Comparison of ENCODE assay signal across 15 cellular contexts in the genomic region with DNA sequence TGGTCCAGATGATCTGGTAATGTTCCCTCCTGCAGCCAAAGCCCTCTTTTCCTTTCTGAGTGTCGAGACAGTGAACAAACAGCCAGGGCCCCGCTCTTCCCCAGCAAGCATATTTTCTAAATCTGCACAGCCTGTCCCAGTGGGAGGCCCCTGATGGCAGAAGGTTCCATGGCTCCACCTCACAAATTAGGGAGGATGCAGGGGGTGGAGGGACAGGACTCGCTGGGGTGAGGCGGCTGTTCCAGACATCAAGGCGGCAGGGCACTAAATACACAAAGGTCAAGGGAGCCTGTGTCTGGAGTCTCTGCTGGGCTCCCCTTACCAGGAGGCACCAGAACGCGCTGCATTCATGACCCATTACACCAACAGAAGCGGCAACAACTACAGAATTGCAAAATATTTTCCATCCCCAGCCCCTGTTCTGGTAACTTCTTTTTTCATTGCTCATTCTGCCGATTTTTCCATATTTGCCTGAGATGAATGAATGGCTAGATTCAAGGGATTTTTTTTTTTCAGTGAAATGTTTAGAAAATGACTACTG. TPM values are rescaled to one million over a fixed set of nuclear protein-coding genes. Genes with fewer than 3 reads are reported as not detected.
DNase-seq lines count a peak whose midpoint lies in the region; ATAC-seq and TF ChIP-seq lines count a peak whose summit lies in the region.
"Had no signal": no experiment of that assay in that cellular context is flagged by ENCODE, and none has a peak within 500 bp of the region (broad histone marks: within the 10 kb centered on the region; RNA-seq: fewer than 3 reads in every experiment).

No MANE protein-coding gene starts in this region.

- H3K36me3 ChIP-seq in esophagus squamous epithelium (no peaks in the 10 kb centered on the region), aorta (ENCODE audit: control insufficient read depth in 1 of 2, insufficient read depth in 2 of 2, low read length in 1 of 2) (no peaks in the 10 kb centered on the region)

- no peak for TF ChIP-seq POLR2A in esophagus squamous epithelium (IDR thresholded peaks at IDR 0.05)

- peak overlapping the region in 3 of 4 donors; percentile 36 to 47 (median 41) for H3K27ac ChIP-seq in esophagus squamous epithelium
- peak overlapping the region in 1 of 2 donors; percentile 47 for H3K27ac ChIP-seq in aorta (ENCODE audit: low read depth in 1 of 2, low read length in 2 of 2)

- H3K4me3 Mint-ChIP-seq in neural crest cell, result peak overlapping the region; percentile 13
- H3K4me3 Mint-ChIP-seq in activated naive CD4-positive, alpha-beta T cell treated with anti-CD3 and anti-CD28 coated beads for 36 hours, result no peak overlapping the region
- H3K4me3 Mint-ChIP-seq: activated CD4-positive, alpha-beta T cell treated with anti-CD3 and anti-CD28 coated beads, Interleukin-2, amount 10 ng/mL, durations not matched to agents 7 days and 5 days; HFFc6 had no signal

- peak; percentile 67 for DNase-seq in NCI-H82 (lab: John Stamatoyannopoulos, UW)
- no peak for DNase-seq in NCI-H82 treated with DMSO at 0.1 percent for 48 hours (lab: John Stamatoyannopoulos, UW; ENCODE audit: unreplicated experiment)
- no peak for DNase-seq in esophagus squamous epithelium (lab: John Stamatoyannopoulos, UW)
- no peak for DNase-seq in neural crest cell (ENCODE audit: low read depth, low spot score)
- no peak for DNase-seq in aorta
- DNase-seq in SKM-1 (lab: John Stamatoyannopoulos, UW; ENCODE audit: unreplicated experiment), result no peak
- no peak for DNase-seq in activated naive CD4-positive, alpha-beta T cell treated with anti-CD3 and anti-CD28 coated beads for 36 hours
- DNase-seq: activated CD4-positive, alpha-beta T cell treated with anti-CD3 and anti-CD28 coated beads, Interleukin-2, amount 10 ng/mL, durations not matched to agents 7 days and 5 days; HFFc6; stimulated activated CD4-positive, alpha-beta T cell treated with anti-CD3 and anti-CD28 coated beads, Interleukin-15, amount 100 ng/mL, for 24 hours; stimulated activated naive CD8-positive, alpha-beta T cell treated with anti-CD3 and anti-CD28 coated beads, Interleukin-15, Interleukin-2, amounts not matched to agents 100 U/mL and 50 U/mL, for 24 hours had no signal

- H3K27me3 Mint-ChIP-seq in neural crest cell (ENCODE audit: low read depth), result peaks cover 19% of the 10 kb centered on the region
- peaks cover 14% of the 10 kb centered on the region for H3K27me3 Mint-ChIP-seq in activated naive CD4-positive, alpha-beta T cell treated with anti-CD3 and anti-CD28 coated beads for 36 hours (ENCODE audit: low read depth)

- WGBS in esophagus squamous epithelium, 2 donors, result 78 to 81% methylated on average over 6 of the region's 9 CpGs
- 53 to 58% methylated on average over 9 of the region's 9 CpGs for WGBS in aorta, 2 donors

- H3K27ac Mint-ChIP-seq in neural crest cell (ENCODE audit: unreplicated experiment), result no peak overlapping the region
- no peak overlapping the region for H3K27ac Mint-ChIP-seq in activated naive CD4-positive, alpha-beta T cell treated with anti-CD3 and anti-CD28 coated beads for 36 hours
- H3K27ac Mint-ChIP-seq: activated CD4-positive, alpha-beta T cell treated with anti-CD3 and anti-CD28 coated beads, Interleukin-2, amount 10 ng/mL, durations not matched to agents 7 days and 5 days; activated naive CD4-positive, alpha-beta T cell treated with anti-CD3 and anti-CD28 coated beads, Interleukin-2, amount 50 U/mL, for 72 hours; HFFc6 had no signal

- CTCF ChIA-PET in activated naive CD4-positive, alpha-beta T cell treated with anti-CD3 and anti-CD28 coated beads for 36 hours (lab: Charles Lee), result no interaction called here

- H3K27me3 ChIP-seq in esophagus squamous epithelium (peaks cover 0 to 29% (median 0%) of the 10 kb centered on the region in 4 donors), aorta (ENCODE audit: control insufficient read depth in 1 of 2, insufficient read depth in 2 of 2, low read length in 1 of 2) (no peaks in the 10 kb centered on the region)

- ATAC-seq in aorta (ENCODE audit: low FRiP score), result peak; percentile 64
- ATAC-seq in HG03460 (IDR thresholded peaks at IDR 0.05; ENCODE audit: unreplicated experiment), result no peak
- ATAC-seq: activated naive CD4-positive, alpha-beta T cell treated with anti-CD3 and anti-CD28 coated beads, Interleukin-2, amount 50 U/mL, for 72 hours; left lobe of liver; stimulated activated naive CD8-positive, alpha-beta T cell treated with anti-CD3 and anti-CD28 coated beads, Interleukin-15, Interleukin-2, amounts not matched to agents 100 U/mL and 50 U/mL, for 24 hours had no signal

- no peak for TF ChIP-seq CTCF in esophagus squamous epithelium (IDR thresholded peaks at IDR 0.05)
- no peak for TF ChIP-seq CTCF in neural crest cell (conservative IDR thresholded peaks at IDR 0.05)

- H3K4me1 Mint-ChIP-seq in neural crest cell, result peaks cover 21% of the 10 kb centered on the region
- H3K4me1 Mint-ChIP-seq in activated naive CD4-positive, alpha-beta T cell treated with anti-CD3 and anti-CD28 coated beads for 36 hours (ENCODE audit: low read depth), result no peaks in the 10 kb centered on the region
- H3K4me1 Mint-ChIP-seq: activated CD4-positive, alpha-beta T cell treated with anti-CD3 and anti-CD28 coated beads, Interleukin-2, amount 10 ng/mL, durations not matched to agents 7 days and 5 days had no signal

- H3K4me1 ChIP-seq in esophagus squamous epithelium, result peaks cover 0 to 14% (median 0%) of the 10 kb centered on the region in 3 donors
- H3K4me1 ChIP-seq in aorta (ENCODE audit: control insufficient read depth in 1 of 2, insufficient read depth in 2 of 2, low read length in 2 of 2), result no peaks in the 10 kb centered on the region

- no peaks in the 10 kb centered on the region for H3K9me3 Mint-ChIP-seq in neural crest cell
- H3K9me3 Mint-ChIP-seq in activated naive CD4-positive, alpha-beta T cell treated with anti-CD3 and anti-CD28 coated beads for 36 hours, result peaks cover 1% of the 10 kb centered on the region

- intact Hi-C loops in esophagus squamous epithelium (cut with DNase I) (no loop called here), aorta (cut with DNase I) (loop anchor here in 1 of 2 donors (5.0 kb wide), 1 partner anchor 39 kb away; no protein-coding TSS in a partner anchor)
- intact Hi-C loops in activated naive CD4-positive, alpha-beta T cell treated with anti-CD3 and anti-CD28 coated beads for 36 hours (cut with micrococcal nuclease), result no loop called here

- peaks cover 0 to 5% (median 4%) of the 10 kb centered on the region in 3 donors for H3K9me3 ChIP-seq in esophagus squamous epithelium
- H3K9me3 ChIP-seq in aorta (ENCODE audit: control insufficient read depth, low read length), result no peaks in the 10 kb centered on the region

- no peak overlapping the region for H3K4me3 ChIP-seq in esophagus squamous epithelium
- H3K4me3 ChIP-seq in aorta (ENCODE audit: low read length in 2 of 2), result no peak overlapping the region

- H3K36me3 Mint-ChIP-seq in neural crest cell (ENCODE audit: low read depth), result no peaks in the 10 kb centered on the region
- H3K36me3 Mint-ChIP-seq in activated naive CD4-positive, alpha-beta T cell treated with anti-CD3 and anti-CD28 coated beads for 36 hours (ENCODE audit: low read depth), result no peaks in the 10 kb centered on the region
- H3K36me3 Mint-ChIP-seq: activated naive CD4-positive, alpha-beta T cell treated with anti-CD3 and anti-CD28 coated beads, Interleukin-2, amount 50 U/mL, for 72 hours had no signal

RNA-seq across cellular contexts. Expression of gene PRELP, which starts 27.0 kb away (rescaled TPM):
- 10 to 100 TPM in 2 of 4 donors, 1 to 10 TPM in 2; 2.2 to 71.0 (median 9.1) TPM for total RNA-seq in esophagus squamous epithelium
- total RNA-seq in neural crest cell, result 2.9 and 3.4 TPM in 2 replicates
- 100 to 1,000 TPM; 174 to 217 TPM for total RNA-seq in aorta
- polyA plus RNA-seq in aorta, result 100 to 1,000 TPM; 152 to 178 TPM
- total RNA-seq in activated naive CD4-positive, alpha-beta T cell treated with anti-CD3 and anti-CD28 coated beads for 36 hours, result not detected
- total RNA-seq: activated CD4-positive, alpha-beta T cell treated with anti-CD3 and anti-CD28 coated beads, Interleukin-2, amount 10 ng/mL, durations not matched to agents 7 days and 5 days; endothelial cell of umbilical vein had no signal

RNA-seq across cellular contexts. Expression of gene OPTC, which starts 45.4 kb away (rescaled TPM):
- not detected for total RNA-seq in esophagus squamous epithelium
- total RNA-seq in neural crest cell, result not detected in 2 replicates
- not detected for total RNA-seq in aorta
- under 1 TPM in 1 of 2 donors, not detected in 1; 0.56 TPM for polyA plus RNA-seq in aorta
- not detected for total RNA-seq in activated naive CD4-positive, alpha-beta T cell treated with anti-CD3 and anti-CD28 coated beads for 36 hours
- total RNA-seq: activated CD4-positive, alpha-beta T cell treated with anti-CD3 and anti-CD28 coated beads, Interleukin-2, amount 10 ng/mL, durations not matched to agents 7 days and 5 days; activated naive CD4-positive, alpha-beta T cell treated with anti-CD3 and anti-CD28 coated beads, Interleukin-2, amount 50 U/mL, for 72 hours; endothelial cell of umbilical vein; HFFc6; left lobe of liver had no signal
- polyA plus RNA-seq: endothelial cell of umbilical vein had no signal
